1 cellular context compared by ENCODE assay signal in the genomic region with DNA sequence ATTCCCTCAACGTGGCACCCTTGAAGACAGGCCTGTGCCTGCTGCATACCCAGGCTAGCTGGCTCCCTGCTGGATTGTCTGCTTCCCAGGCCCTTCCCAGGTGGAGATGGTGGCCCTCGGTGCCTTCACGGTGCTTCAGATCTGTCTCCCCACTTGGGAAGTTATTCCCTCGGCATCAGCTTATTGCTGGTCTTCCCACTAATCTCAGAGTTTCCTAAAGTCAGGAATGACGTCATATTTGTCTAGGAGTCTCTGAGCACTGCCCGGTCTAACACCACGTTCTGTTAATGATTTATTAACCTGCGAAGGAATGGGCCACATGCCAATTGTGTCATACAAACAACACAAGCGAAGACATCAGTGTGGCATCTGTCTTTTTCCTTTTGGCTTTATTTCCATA.
TF ChIP-seq lines count a peak whose summit lies in the region.

No MANE protein-coding gene starts in this region.

TF ChIP-seq in GM12878, 131 proteins besides CTCF, POLR2A, EP300 and RAD21 (continued from another document):
- TF ChIP-seq, protein P1, sequence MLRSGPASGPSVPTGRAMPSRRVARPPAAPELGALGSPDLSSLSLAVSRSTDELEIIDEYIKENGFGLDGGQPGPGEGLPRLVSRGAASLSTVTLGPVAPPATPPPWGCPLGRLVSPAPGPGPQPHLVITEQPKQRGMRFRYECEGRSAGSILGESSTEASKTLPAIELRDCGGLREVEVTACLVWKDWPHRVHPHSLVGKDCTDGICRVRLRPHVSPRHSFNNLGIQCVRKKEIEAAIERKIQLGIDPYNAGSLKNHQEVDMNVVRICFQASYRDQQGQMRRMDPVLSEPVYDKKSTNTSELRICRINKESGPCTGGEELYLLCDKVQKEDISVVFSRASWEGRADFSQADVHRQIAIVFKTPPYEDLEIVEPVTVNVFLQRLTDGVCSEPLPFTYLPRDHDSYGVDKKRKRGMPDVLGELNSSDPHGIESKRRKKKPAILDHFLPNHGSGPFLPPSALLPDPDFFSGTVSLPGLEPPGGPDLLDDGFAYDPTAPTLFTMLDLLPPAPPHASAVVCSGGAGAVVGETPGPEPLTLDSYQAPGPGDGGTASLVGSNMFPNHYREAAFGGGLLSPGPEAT (IDR thresholded peaks at IDR 0.05; ENCODE audit: low read depth), result no peak
- no peak for TF ChIP-seq SIX5 (IDR thresholded peaks at IDR 0.05; ENCODE audit: low read depth, low read length, severe bottlenecking)
- no peak for TF ChIP-seq TCF3 (IDR thresholded peaks at IDR 0.05; ENCODE audit: borderline replicate concordance, insufficient read depth, low read depth, low read length)
- TF ChIP-seq, protein P2, sequence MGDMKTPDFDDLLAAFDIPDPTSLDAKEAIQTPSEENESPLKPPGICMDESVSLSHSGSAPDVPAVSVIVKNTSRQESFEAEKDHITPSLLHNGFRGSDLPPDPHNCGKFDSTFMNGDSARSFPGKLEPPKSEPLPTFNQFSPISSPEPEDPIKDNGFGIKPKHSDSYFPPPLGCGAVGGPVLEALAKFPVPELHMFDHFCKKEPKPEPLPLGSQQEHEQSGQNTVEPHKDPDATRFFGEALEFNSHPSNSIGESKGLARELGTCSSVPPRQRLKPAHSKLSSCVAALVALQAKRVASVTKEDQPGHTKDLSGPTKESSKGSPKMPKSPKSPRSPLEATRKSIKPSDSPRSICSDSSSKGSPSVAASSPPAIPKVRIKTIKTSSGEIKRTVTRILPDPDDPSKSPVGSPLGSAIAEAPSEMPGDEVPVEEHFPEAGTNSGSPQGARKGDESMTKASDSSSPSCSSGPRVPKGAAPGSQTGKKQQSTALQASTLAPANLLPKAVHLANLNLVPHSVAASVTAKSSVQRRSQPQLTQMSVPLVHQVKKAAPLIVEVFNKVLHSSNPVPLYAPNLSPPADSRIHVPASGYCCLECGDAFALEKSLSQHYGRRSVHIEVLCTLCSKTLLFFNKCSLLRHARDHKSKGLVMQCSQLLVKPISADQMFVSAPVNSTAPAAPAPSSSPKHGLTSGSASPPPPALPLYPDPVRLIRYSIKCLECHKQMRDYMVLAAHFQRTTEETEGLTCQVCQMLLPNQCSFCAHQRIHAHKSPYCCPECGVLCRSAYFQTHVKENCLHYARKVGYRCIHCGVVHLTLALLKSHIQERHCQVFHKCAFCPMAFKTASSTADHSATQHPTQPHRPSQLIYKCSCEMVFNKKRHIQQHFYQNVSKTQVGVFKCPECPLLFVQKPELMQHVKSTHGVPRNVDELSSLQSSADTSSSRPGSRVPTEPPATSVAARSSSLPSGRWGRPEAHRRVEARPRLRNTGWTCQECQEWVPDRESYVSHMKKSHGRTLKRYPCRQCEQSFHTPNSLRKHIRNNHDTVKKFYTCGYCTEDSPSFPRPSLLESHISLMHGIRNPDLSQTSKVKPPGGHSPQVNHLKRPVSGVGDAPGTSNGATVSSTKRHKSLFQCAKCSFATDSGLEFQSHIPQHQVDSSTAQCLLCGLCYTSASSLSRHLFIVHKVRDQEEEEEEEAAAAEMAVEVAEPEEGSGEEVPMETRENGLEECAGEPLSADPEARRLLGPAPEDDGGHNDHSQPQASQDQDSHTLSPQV (IDR thresholded peaks at IDR 0.05), result no peak
